Comparison of ENCODE assay signal across 2 cellular contexts in the genomic region with DNA sequence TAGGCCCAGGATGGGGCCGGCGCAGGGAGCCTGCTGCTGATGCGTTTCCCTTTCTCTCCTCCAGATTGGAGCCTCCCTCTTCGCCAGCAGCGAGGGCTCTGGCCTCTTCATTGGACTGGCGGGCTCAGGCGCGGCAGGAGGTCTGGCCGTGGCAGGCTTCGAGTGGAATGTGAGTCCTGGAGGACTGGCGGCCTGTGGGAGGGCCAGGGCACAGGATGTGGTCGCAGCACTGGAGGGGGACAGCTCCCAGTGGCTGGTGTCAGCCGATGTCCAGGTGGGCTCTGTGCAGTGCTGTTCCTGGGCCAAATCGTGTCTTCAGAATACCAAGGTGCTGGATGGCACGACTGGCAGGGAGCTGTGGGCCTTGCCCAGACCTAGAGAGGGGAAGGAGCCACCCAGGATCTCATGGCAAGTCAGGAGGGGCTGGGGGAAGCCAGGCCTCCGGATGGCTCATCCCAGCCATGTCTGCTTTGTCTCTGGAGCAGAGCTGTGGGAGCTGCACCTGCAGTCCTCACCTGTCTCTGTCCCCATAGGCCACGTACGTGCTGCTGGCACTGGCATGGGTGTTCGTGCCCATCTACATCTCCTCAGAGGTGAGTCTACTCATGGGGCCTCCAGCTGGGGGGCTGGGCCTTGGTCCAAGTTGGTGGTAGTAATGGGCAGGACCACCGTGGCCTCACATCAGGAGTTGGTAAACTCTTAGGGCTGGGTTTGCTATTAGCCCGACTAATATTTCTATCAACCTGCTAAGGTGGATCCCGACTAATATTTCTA.
TF ChIP-seq lines count a peak whose summit lies in the region.

No MANE protein-coding gene starts in this region.

TF ChIP-seq in SK-N-SH, 30 proteins besides CTCF, POLR2A, EP300 and RAD21 (continued from another document):
- no peak for TF ChIP-seq MAX (IDR thresholded peaks at IDR 0.05; ENCODE audit: low read depth)
- no peak for TF ChIP-seq TCF12 (IDR thresholded peaks at IDR 0.05)
- no peak for TF ChIP-seq NRF1 (IDR thresholded peaks at IDR 0.05; ENCODE audit: low read depth, low read length)
- TF ChIP-seq RCOR1 (IDR thresholded peaks at IDR 0.05; ENCODE audit: low read length), result no peak
- TF ChIP-seq TAF1 (IDR thresholded peaks at IDR 0.05; ENCODE audit: borderline replicate concordance, low read depth, low read length), result no peak
- no peak for TF ChIP-seq MEF2A (IDR thresholded peaks at IDR 0.05; ENCODE audit: borderline replicate concordance, low read depth)
- no peak for TF ChIP-seq JUND (IDR thresholded peaks at IDR 0.05)
- no peak for TF ChIP-seq FOXJ3 (CRISPR knock-in tag; IDR thresholded peaks at IDR 0.05)
- TF ChIP-seq PBX3 (IDR thresholded peaks at IDR 0.05), result no peak
- TF ChIP-seq REST (IDR thresholded peaks at IDR 0.05; ENCODE audit: low read depth, low read length), result no peak
- TF ChIP-seq USF2 (IDR thresholded peaks at IDR 0.05; ENCODE audit: borderline replicate concordance, low read depth, low read length), result no peak
- no peak for TF ChIP-seq GABPA (IDR thresholded peaks at IDR 0.05; ENCODE audit: low read depth)
- no peak for TF ChIP-seq CHD2 (IDR thresholded peaks at IDR 0.05; ENCODE audit: low read length, partially characterized antibody)
- TF ChIP-seq, protein P1, sequence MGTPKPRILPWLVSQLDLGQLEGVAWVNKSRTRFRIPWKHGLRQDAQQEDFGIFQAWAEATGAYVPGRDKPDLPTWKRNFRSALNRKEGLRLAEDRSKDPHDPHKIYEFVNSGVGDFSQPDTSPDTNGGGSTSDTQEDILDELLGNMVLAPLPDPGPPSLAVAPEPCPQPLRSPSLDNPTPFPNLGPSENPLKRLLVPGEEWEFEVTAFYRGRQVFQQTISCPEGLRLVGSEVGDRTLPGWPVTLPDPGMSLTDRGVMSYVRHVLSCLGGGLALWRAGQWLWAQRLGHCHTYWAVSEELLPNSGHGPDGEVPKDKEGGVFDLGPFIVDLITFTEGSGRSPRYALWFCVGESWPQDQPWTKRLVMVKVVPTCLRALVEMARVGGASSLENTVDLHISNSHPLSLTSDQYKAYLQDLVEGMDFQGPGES (IDR thresholded peaks at IDR 0.05; ENCODE audit: low read depth, low read length), result no peak
TF ChIP-seq in SK-N-SH: peak in this region for 0.

TF ChIP-seq in SK-N-SH treated with all-trans-retinoic acid at 6 μM for 48 hours, 23 proteins besides CTCF, POLR2A, EP300 and RAD21 (continued from another document):
- no peak for TF ChIP-seq PATZ1 (CRISPR knock-in tag; IDR thresholded peaks at IDR 0.05; ENCODE audit: borderline replicate concordance)
- no peak for TF ChIP-seq ZFP3 (CRISPR knock-in tag; IDR thresholded peaks at IDR 0.05)
- TF ChIP-seq CREB5 (CRISPR knock-in tag; IDR thresholded peaks at IDR 0.05; ENCODE audit: low read depth), result no peak
- no peak for TF ChIP-seq TCF4 (CRISPR knock-in tag; IDR thresholded peaks at IDR 0.05; ENCODE audit: borderline replicate concordance)
- TF ChIP-seq ZFP30 (CRISPR knock-in tag; IDR thresholded peaks at IDR 0.05), result no peak
- TF ChIP-seq ESRRG (CRISPR knock-in tag; IDR thresholded peaks at IDR 0.05), result no peak
- TF ChIP-seq ZC3H10 (CRISPR knock-in tag; IDR thresholded peaks at IDR 0.05), result no peak
- no peak for TF ChIP-seq ZNF70 (CRISPR knock-in tag; IDR thresholded peaks at IDR 0.05)
- no peak for TF ChIP-seq CSDC2 (CRISPR knock-in tag; IDR thresholded peaks at IDR 0.05)
- TF ChIP-seq BACH2 (CRISPR knock-in tag; IDR thresholded peaks at IDR 0.05; ENCODE audit: borderline replicate concordance), result no peak
